In genomic region chr6:6684365-6684833, GRCh38 we compare ENCODE assay signal across 8 cellular contexts.
DNase-seq lines count a peak whose midpoint lies in the region; ATAC-seq and TF ChIP-seq lines count a peak whose summit lies in the region.

No MANE protein-coding gene starts in this region.

- peaks cover 6% of the 10 kb centered on the region; the same call in 1 of the 2 replicates for H3K27me3 ChIP-seq in MG63
- H3K27me3 ChIP-seq in testis, result no peaks in the 10 kb centered on the region
- no peaks in the 10 kb centered on the region for H3K27me3 ChIP-seq in esophagus muscularis mucosa
- no peaks in the 10 kb centered on the region for H3K27me3 ChIP-seq in CD4-positive, alpha-beta T cell (ENCODE audit: control insufficient read depth, insufficient read depth, low read length)

- H3K4me1 Mint-ChIP-seq in activated T-helper 17 cell treated with anti-CD3 and anti-CD28 coated beads, Interleukin-2, amount 50 U/mL, for 72 hours, result peaks cover 10% of the 10 kb centered on the region
- peaks cover 13% of the 10 kb centered on the region for H3K4me1 Mint-ChIP-seq in CD4-positive, alpha-beta T cell (ENCODE audit: low read depth)

- DNase-seq in MG63 (no peak), testis (no peak), esophagus muscularis mucosa (ENCODE audit: extremely low spot score) (no peak)
- no peak for DNase-seq in CD4-positive, alpha-beta T cell

- TF ChIP-seq CTCF in 22Rv1 (IDR thresholded peaks at IDR 0.05) (no peak), testis (IDR thresholded peaks at IDR 0.05) (no peak), esophagus muscularis mucosa (IDR thresholded peaks at IDR 0.05) (no peak)
- TF ChIP-seq CTCF in CD4-positive, alpha-beta T cell (IDR thresholded peaks at IDR 0.05), result no peak

- no peak for TF ChIP-seq POLR2A in testis (IDR thresholded peaks at IDR 0.05)
- no peak for TF ChIP-seq POLR2A in esophagus muscularis mucosa (IDR thresholded peaks at IDR 0.05; ENCODE audit: low read depth)

- peak overlapping the region; percentile 22 for H3K4me3 Mint-ChIP-seq in activated T-helper 17 cell treated with anti-CD3 and anti-CD28 coated beads, Interleukin-2, amount 50 U/mL, for 72 hours
- H3K4me3 Mint-ChIP-seq in CD4-positive, alpha-beta T cell, result no peak overlapping the region

- no peaks in the 10 kb centered on the region for H3K36me3 Mint-ChIP-seq in activated T-helper 17 cell treated with anti-CD3 and anti-CD28 coated beads, Interleukin-2, amount 50 U/mL, for 72 hours (ENCODE audit: low read depth)
- H3K36me3 Mint-ChIP-seq in CD4-positive, alpha-beta T cell (ENCODE audit: low read depth), result no peaks in the 10 kb centered on the region

- peak overlapping the region; percentile 68 for H3K27ac Mint-ChIP-seq in activated T-helper 17 cell treated with anti-CD3 and anti-CD28 coated beads, Interleukin-2, amount 50 U/mL, for 72 hours
- no peak overlapping the region for H3K27ac Mint-ChIP-seq in CD4-positive, alpha-beta T cell

- ATAC-seq in GM19025 (IDR thresholded peaks at IDR 0.05; ENCODE audit: low read depth, unreplicated experiment), result peak; percentile 79
- peak; percentile 78 for ATAC-seq in HG03045 (IDR thresholded peaks at IDR 0.05; ENCODE audit: unreplicated experiment)
- peak; percentile 94 for ATAC-seq in activated T-helper 17 cell treated with anti-CD3 and anti-CD28 coated beads, Interleukin-2, amount 50 U/mL, for 72 hours (replicated peaks)
- no peak for ATAC-seq in CD4-positive, alpha-beta T cell (ENCODE audit: poor library complexity)

- H3K4me3 ChIP-seq in MG63, result no peak overlapping the region
- no peak overlapping the region for H3K4me3 ChIP-seq in testis
- no peak overlapping the region for H3K4me3 ChIP-seq in esophagus muscularis mucosa

- 43 to 47% methylated on average over 11 of the region's 11 CpGs for WGBS in testis, 2 donors
- 73% methylated on average over 11 of the region's 11 CpGs for WGBS in esophagus muscularis mucosa

- CTCF ChIA-PET in CD4-positive, alpha-beta T cell (lab: Charles Lee), result no interaction called here

- H3K4me1 ChIP-seq in testis, result peaks cover 10% of the 10 kb centered on the region
- peaks cover 27 to 30% (median 28%) of the 10 kb centered on the region in 4 donors for H3K4me1 ChIP-seq in esophagus muscularis mucosa

- POLR2A ChIA-PET in CD4-positive, alpha-beta T cell (lab: Charles Lee), result no interaction called here

- H3K9me3 Mint-ChIP-seq in activated T-helper 17 cell treated with anti-CD3 and anti-CD28 coated beads, Interleukin-2, amount 50 U/mL, for 72 hours, result no peaks in the 10 kb centered on the region
- H3K9me3 Mint-ChIP-seq in CD4-positive, alpha-beta T cell, result no peaks in the 10 kb centered on the region

- no peaks in the 10 kb centered on the region for H3K36me3 ChIP-seq in MG63
- no peaks in the 10 kb centered on the region for H3K36me3 ChIP-seq in testis (ENCODE audit: low read depth, missing control alignments)
- H3K36me3 ChIP-seq in esophagus muscularis mucosa, result no peaks in the 10 kb centered on the region

- H3K27me3 Mint-ChIP-seq in activated T-helper 17 cell treated with anti-CD3 and anti-CD28 coated beads, Interleukin-2, amount 50 U/mL, for 72 hours, result peaks cover 13% of the 10 kb centered on the region
- H3K27me3 Mint-ChIP-seq in CD4-positive, alpha-beta T cell, result no peaks in the 10 kb centered on the region

- intact Hi-C loops in testis (cut with DNase I; ENCODE audit: low total_unique reads) (no loop called here), esophagus muscularis mucosa (cut with DNase I) (no loop called here)
- intact Hi-C loops in CD4-positive, alpha-beta T cell (cut with DNase I, micrococcal nuclease), result no loop called here

- TF ChIP-seq EP300 in esophagus muscularis mucosa (IDR thresholded peaks at IDR 0.05), result no peak

- H3K27ac ChIP-seq in 22Rv1 (peak overlapping the region; percentile 69), testis (no peak overlapping the region), esophagus muscularis mucosa (replicated peaks in 1 of 4) (no peak overlapping the region)
- no peak overlapping the region for H3K27ac ChIP-seq in CD4-positive, alpha-beta T cell (ENCODE audit: low read depth, low read length)

- H3K9me3 ChIP-seq in MG63 (no peaks in the 10 kb centered on the region), testis (no peaks in the 10 kb centered on the region), esophagus muscularis mucosa (no peaks in the 10 kb centered on the region)
- no peaks in the 10 kb centered on the region for H3K9me3 ChIP-seq in CD4-positive, alpha-beta T cell (ENCODE audit: control insufficient read depth, low read length)
